8 cellular contexts compared by ENCODE assay signal in the genomic region with DNA sequence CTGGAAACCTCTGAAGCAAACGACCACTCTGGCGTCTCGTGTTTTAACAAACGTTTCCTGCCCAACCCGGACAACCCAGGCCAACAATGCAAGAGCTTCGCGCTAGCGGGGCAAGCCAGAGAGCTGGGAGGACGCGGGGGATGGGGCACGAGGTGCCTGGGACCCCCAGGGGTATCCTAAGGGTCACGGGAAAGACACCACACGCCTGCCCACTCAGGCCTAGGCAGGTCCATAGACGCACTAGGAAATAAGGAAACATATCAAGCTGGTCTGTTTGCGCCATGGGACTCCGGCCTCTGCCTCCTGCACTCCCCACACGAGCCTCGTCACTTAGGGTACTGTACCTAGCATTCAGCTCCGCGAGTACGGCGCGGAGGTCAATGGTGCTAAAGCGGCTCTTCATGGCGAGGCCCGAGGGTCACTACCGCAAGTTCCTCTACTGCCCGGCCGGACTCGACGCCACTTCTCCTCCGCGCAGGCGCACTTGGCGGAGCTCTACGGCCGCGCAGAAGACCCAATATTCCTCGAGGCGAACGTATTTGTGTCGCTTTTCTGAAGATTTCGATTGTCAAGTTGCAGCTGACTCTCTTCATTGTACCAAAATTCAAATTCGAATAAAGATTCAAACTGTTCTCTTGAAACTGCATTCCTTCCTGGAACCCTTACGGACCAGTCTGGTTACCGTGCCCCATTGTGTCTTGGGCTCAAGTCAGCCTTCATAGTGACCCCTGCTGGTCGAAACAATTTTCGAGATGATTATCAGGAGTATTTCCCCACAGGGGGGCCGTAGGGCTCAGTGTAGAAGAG. TPM values are rescaled to one million over a fixed set of nuclear protein-coding genes. Genes with fewer than 3 reads are reported as not detected.
A peak's percentile ranks its signal among the peaks of the same experiment; 100 is the strongest.
DNase-seq lines count a peak whose midpoint lies in the region; ATAC-seq, FAIRE-seq and TF ChIP-seq lines count a peak whose summit lies in the region.

A gene with protein sequence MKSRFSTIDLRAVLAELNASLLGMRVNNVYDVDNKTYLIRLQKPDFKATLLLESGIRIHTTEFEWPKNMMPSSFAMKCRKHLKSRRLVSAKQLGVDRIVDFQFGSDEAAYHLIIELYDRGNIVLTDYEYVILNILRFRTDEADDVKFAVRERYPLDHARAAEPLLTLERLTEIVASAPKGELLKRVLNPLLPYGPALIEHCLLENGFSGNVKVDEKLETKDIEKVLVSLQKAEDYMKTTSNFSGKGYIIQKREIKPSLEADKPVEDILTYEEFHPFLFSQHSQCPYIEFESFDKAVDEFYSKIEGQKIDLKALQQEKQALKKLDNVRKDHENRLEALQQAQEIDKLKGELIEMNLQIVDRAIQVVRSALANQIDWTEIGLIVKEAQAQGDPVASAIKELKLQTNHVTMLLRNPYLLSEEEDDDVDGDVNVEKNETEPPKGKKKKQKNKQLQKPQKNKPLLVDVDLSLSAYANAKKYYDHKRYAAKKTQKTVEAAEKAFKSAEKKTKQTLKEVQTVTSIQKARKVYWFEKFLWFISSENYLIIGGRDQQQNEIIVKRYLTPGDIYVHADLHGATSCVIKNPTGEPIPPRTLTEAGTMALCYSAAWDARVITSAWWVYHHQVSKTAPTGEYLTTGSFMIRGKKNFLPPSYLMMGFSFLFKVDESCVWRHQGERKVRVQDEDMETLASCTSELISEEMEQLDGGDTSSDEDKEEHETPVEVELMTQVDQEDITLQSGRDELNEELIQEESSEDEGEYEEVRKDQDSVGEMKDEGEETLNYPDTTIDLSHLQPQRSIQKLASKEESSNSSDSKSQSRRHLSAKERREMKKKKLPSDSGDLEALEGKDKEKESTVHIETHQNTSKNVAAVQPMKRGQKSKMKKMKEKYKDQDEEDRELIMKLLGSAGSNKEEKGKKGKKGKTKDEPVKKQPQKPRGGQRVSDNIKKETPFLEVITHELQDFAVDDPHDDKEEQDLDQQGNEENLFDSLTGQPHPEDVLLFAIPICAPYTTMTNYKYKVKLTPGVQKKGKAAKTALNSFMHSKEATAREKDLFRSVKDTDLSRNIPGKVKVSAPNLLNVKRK (minus strand): TSS at position 438 of the 807 bp plus-strand sequence. CDS start 35 bp downstream, at position 403.

- peak within 1 kb of the TSS; percentile 92 for H3K9ac ChIP-seq in BLaER1
- peak within 1 kb of the TSS; percentile 99 for H3K9ac ChIP-seq in HepG2 (ENCODE audit: insufficient read depth, low read depth, low read length)

- H3K27ac Mint-ChIP-seq in activated CD4-positive, alpha-beta T cell treated with anti-CD3 and anti-CD28 coated beads, Interleukin-2, amount 10 ng/mL, durations not matched to agents 24 days and 14 days, result peak within 1 kb of the TSS; percentile 98

- H3K36me3 Mint-ChIP-seq in activated CD4-positive, alpha-beta T cell treated with anti-CD3 and anti-CD28 coated beads, Interleukin-2, amount 10 ng/mL, durations not matched to agents 24 days and 14 days (ENCODE audit: low read depth), result peaks cover 23% of the 10 kb centered on the region

- H3K27me3 Mint-ChIP-seq in activated CD4-positive, alpha-beta T cell treated with anti-CD3 and anti-CD28 coated beads, Interleukin-2, amount 10 ng/mL, durations not matched to agents 24 days and 14 days, result no peaks in the 10 kb centered on the region

- peak; percentile 87 for TF ChIP-seq POLR2A in GM19193 (IDR thresholded peaks at IDR 0.05; ENCODE audit: extremely low read depth, insufficient read depth, insufficient read length)
- TF ChIP-seq POLR2A in HepG2 (IDR thresholded peaks at IDR 0.05; ENCODE audit: insufficient read depth in 1 of 2, low read depth in 2 of 2, low read length in 2 of 2), result peak; percentile 90 to 93

- intact Hi-C loops in activated CD4-positive, alpha-beta T cell treated with anti-CD3 and anti-CD28 coated beads, Interleukin-2, amount 10 ng/mL, durations not matched to agents 24 days and 14 days (cut with micrococcal nuclease), result loop anchor here (1.0 to 5.0 kb wide), 5 partner anchors 10 to 253 kb away; a partner anchor contains a TSS
- intact Hi-C loops in HepG2 (cut with micrococcal nuclease; ENCODE audit: unreplicated experiment), result loop anchor here (1.0 to 5.0 kb wide), 3 partner anchors 10 to 218 kb away; a partner anchor contains a TSS

- H3K9me3 Mint-ChIP-seq in activated CD4-positive, alpha-beta T cell treated with anti-CD3 and anti-CD28 coated beads, Interleukin-2, amount 10 ng/mL, durations not matched to agents 24 days and 14 days, result no peaks in the 10 kb centered on the region

- peaks cover 36% of the 10 kb centered on the region for H3K79me2 ChIP-seq in HepG2 (ENCODE audit: insufficient read depth, low read length)

- TF ChIP-seq CTCF in HepG2 (CRISPR knock-in tag; IDR thresholded peaks at IDR 0.05), result peak; percentile 83

- peaks cover 34% of the 10 kb centered on the region for H3K4me1 Mint-ChIP-seq in activated CD4-positive, alpha-beta T cell treated with anti-CD3 and anti-CD28 coated beads, Interleukin-2, amount 10 ng/mL, durations not matched to agents 24 days and 14 days

- peak within 1 kb of the TSS; percentile 93 for H3K4me3 Mint-ChIP-seq in activated CD4-positive, alpha-beta T cell treated with anti-CD3 and anti-CD28 coated beads, Interleukin-2, amount 10 ng/mL, durations not matched to agents 24 days and 14 days

- FAIRE-seq in HepG2 (lab: Jason Lieb, UNC), result peak; percentile 56

- H3K4me3 ChIP-seq in BLaER1 (peak within 1 kb of the TSS; percentile 81), HepG2 (replicated peaks in 1 of 3; ENCODE audit: insufficient read depth in 1 of 3, low read depth in 2 of 3, low read length in 3 of 3) (peak within 1 kb of the TSS; percentile 95 to 97 (median 96))

- TSS peak; percentile 51 for BruUV-seq in HepG2 (replicated peaks; lab: Mats Ljungman, UMichigan)

- peak within 1 kb of the TSS; percentile 95 for H2AFZ ChIP-seq in HepG2 (ENCODE audit: low read length)

- peak within 1 kb of the TSS; percentile 78 for H3K4me2 ChIP-seq in BLaER1
- peak within 1 kb of the TSS; percentile 89 for H3K4me2 ChIP-seq in HepG2 (ENCODE audit: low read depth, low read length)

- ATAC-seq in HG03442 (IDR thresholded peaks at IDR 0.05; ENCODE audit: unreplicated experiment), result peak; percentile 71
- peak; percentile 87 for ATAC-seq in HepG2

- TF ChIP-seq EP300 in HepG2 (IDR thresholded peaks at IDR 0.05; ENCODE audit: low read depth in 2 of 2, low read length in 2 of 2), result no peak
- TF ChIP-seq EP300 in HepG2 (CRISPR knock-in tag; IDR thresholded peaks at IDR 0.05; ENCODE audit: borderline replicate concordance), result no peak

- DNase-seq in NCI-H510A treated with DMSO at 0.1 percent for 48 hours (lab: John Stamatoyannopoulos, UW), result peak; percentile 98
- peak; percentile 96 for DNase-seq in activated CD4-positive, alpha-beta T cell treated with anti-CD3 and anti-CD28 coated beads, Interleukin-2, amount 10 ng/mL, durations not matched to agents 24 days and 14 days
- DNase-seq in dedifferentiated amniotic fluid mesenchymal stem cell (ENCODE audit: extremely low spot score), result peak; percentile 84
- DNase-seq in HepG2 (ENCODE audit: low spot score), result peak; percentile 87
- DNase-seq in stimulated activated CD4-positive, alpha-beta T cell treated with anti-CD3 and anti-CD28 coated beads, Interleukin-4, amount 100 ng/mL, for 1 hour, result peak; percentile 79

- TF ChIP-seq RAD21 in HepG2 (CRISPR knock-in tag; IDR thresholded peaks at IDR 0.05), result no peak; the same call in 1 of the 2 replicates

- H3K9me3 ChIP-seq in BLaER1 (no peaks in the 10 kb centered on the region), HepG2 (ENCODE audit: low read length) (no peaks in the 10 kb centered on the region)

- peak within 1 kb of the TSS; percentile 89 for H3K27ac ChIP-seq in BLaER1
- peak within 1 kb of the TSS; percentile 89 for H3K27ac ChIP-seq in HepG2 (ENCODE audit: extremely low read length, insufficient read depth, low read length)

- WGBS in HepG2 (ENCODE audit: low lambda C conversion rate), result 0% methylated on average over 22 of the region's 49 CpGs

- H3K27me3 ChIP-seq in BLaER1 (no peaks in the 10 kb centered on the region), HepG2 (ENCODE audit: control insufficient read depth in 1 of 2, insufficient read depth in 2 of 2, low read length in 2 of 2) (no peaks in the 10 kb centered on the region; a peak in 1 of 5 replicates)

- H3K36me3 ChIP-seq in BLaER1 (peaks cover 36% of the 10 kb centered on the region), HepG2 (replicated peaks in 1 of 2; ENCODE audit: control insufficient read depth in 1 of 2, insufficient read depth in 2 of 2, low read length in 2 of 2) (peaks cover 0 to 14% of the 10 kb centered on the region in 2 experiments; a peak in 3 of 5 replicates)

- peaks cover 24% of the 10 kb centered on the region for H3K4me1 ChIP-seq in BLaER1
- peaks cover 19% of the 10 kb centered on the region for H3K4me1 ChIP-seq in HepG2 (ENCODE audit: insufficient read depth, low read length)

- H4K20me1 ChIP-seq in BLaER1 (peaks cover 34% of the 10 kb centered on the region; the same call in 1 of the 2 replicates), HepG2 (ENCODE audit: insufficient read depth, low read length) (no peaks in the 10 kb centered on the region)

- in situ Hi-C loops in HepG2 (cut with HindIII; ENCODE audit: extremely low pct_ligation_motif_present, low pct_unique_long_range_greater_than_20kb), result loop anchor here (25.0 kb wide), 2 partner anchors 385 to 685 kb away; a partner anchor contains a TSS

- POLR2A ChIA-PET in HepG2 (lab: Yijun Ruan, JAX), result interaction anchor here (0.7 to 3.0 kb wide), 21 partner anchors 9 to 987 kb away, joined by 3 to 35 read pairs (median 4); a partner anchor contains a TSS

- CTCF ChIA-PET in HepG2 (lab: Yijun Ruan, JAX; ENCODE audit: low intra/inter-chr PET ratio, low total read pairs), result interaction anchor here (1.3 to 3.7 kb wide), 2 partner anchors 10 to 252 kb away, joined by 3 to 40 read pairs; no protein-coding TSS in a partner anchor

RNA-seq across cellular contexts. Expression of the gene that starts here (rescaled TPM):
- total RNA-seq in activated CD4-positive, alpha-beta T cell treated with anti-CD3 and anti-CD28 coated beads, Interleukin-2, amount 10 ng/mL, durations not matched to agents 24 days and 14 days, result 65.8 and 75.4 TPM in 2 replicates
- total RNA-seq in HepG2 (2016; rRNA removed; fragmentation: Illumina TruSeq; extraction: Trizol), result 57.9 and 62.5 TPM in 2 replicates
- total RNA-seq in HepG2 (2016; cell fraction: cytosol; rRNA removed; fragmentation: Illumina TruSeq; extraction: Trizol; ENCODE audit: low read depth), result 35.7 and 44.4 TPM in 2 replicates
- total RNA-seq in HepG2 (2016; cell fraction: insoluble cytoplasmic fraction; rRNA removed; fragmentation: Illumina TruSeq; extraction: Trizol), result 59.7 and 63.0 TPM in 2 replicates
- 22.3 and 26.0 TPM in 2 replicates for total RNA-seq in HepG2 (2016; cell fraction: membrane; rRNA removed; fragmentation: Illumina TruSeq; extraction: Trizol)
- 91.5 and 98.9 TPM in 2 replicates for total RNA-seq in HepG2 (2016; cell fraction: nucleus; rRNA removed; fragmentation: Illumina TruSeq; extraction: Trizol)
- polyA plus RNA-seq in HepG2 (2011; rRNA removed), result 19.9 and 21.3 TPM in 2 replicates
- 6.3 and 8.5 TPM in 2 replicates for polyA plus RNA-seq in HepG2 (2011; cell fraction: cytosol; rRNA removed)
- polyA plus RNA-seq in HepG2 (2011; cell fraction: nucleus; rRNA removed), result 36.3 and 47.2 TPM in 2 replicates
- polyA plus RNA-seq in HepG2 (2012), result 21.6 and 25.8 TPM in 2 replicates
- 2.7 and 3.3 TPM in 2 replicates for polyA plus RNA-seq in HepG2 (2016; cell fraction: cytosol; fragmentation: Illumina TruSeq; extraction: Trizol; ENCODE audit: low read depth)
- polyA plus RNA-seq in HepG2 (2016; cell fraction: insoluble cytoplasmic fraction; fragmentation: Illumina TruSeq; extraction: Trizol; ENCODE audit: low read depth), result 58.7 and 61.6 TPM in 2 replicates
- 5.6 TPM in 2 replicates for polyA plus RNA-seq in HepG2 (2016; cell fraction: membrane; fragmentation: Illumina TruSeq; extraction: Trizol; ENCODE audit: low read depth)
- polyA plus RNA-seq in HepG2 (2016; cell fraction: nucleus; fragmentation: Illumina TruSeq; extraction: Trizol; ENCODE audit: insufficient read depth, low read depth), result 92.9 and 120 TPM in 2 replicates
- 21.7 and 46.2 TPM in 2 replicates for polyA minus RNA-seq in HepG2 (2011; rRNA and poly(A)+ RNA removed; ENCODE audit: low replicate concordance)
- 16.4 and 23.0 TPM in 2 replicates for polyA minus RNA-seq in HepG2 (2011; cell fraction: cytosol; rRNA and poly(A)+ RNA removed)
- polyA minus RNA-seq in HepG2 (2011; cell fraction: nucleus; rRNA and poly(A)+ RNA removed), result 222 and 226 TPM in 2 replicates

Comparison
In these comparisons a context has a peak if more than half of its experiments do, and no peak if none do; other contexts are left out.
1. Peak in every context shown above with its lines: DNase-seq, ATAC-seq, H3K4me3 ChIP-seq and H3K27ac ChIP-seq.